In the genomic region with DNA sequence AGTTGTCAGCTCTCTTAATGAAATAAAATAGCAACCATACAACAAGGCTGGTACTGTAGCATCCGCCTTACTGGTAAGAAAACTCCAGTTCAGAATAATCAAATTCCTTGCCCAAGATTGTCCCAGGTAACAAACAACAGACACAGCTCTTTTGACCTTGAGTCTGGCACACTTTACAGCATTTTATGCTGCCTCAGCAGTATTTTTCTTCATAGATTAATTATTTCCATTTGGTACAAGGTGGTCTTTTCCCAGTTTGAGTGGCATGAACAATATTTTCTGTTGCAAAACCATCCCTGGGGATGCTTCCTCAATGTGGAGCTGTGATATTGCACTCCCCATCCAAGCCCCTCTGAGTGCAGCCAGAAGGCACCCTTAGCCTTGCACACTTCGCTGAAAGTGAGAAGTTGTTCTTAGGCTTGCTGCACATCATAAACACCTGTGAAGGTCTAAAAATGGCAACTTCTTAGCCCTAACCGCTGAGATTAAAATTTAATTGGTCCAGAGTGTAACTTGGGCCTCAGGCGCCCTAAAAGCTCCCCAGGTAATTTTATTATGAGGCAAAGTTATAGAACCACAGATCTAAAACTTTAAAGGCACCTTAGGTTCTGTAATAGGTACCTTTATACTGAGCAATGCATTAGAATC, we compare ENCODE assay signal across 1 cellular context.
A peak's percentile ranks its signal among the peaks of the same experiment; 100 is the strongest.
TF ChIP-seq lines count a peak whose summit lies in the region.

No MANE protein-coding gene starts in this region.

TF ChIP-seq in GM12878, 131 proteins besides CTCF, POLR2A, EP300 and RAD21 (continued from another document):
- TF ChIP-seq, protein P1, sequence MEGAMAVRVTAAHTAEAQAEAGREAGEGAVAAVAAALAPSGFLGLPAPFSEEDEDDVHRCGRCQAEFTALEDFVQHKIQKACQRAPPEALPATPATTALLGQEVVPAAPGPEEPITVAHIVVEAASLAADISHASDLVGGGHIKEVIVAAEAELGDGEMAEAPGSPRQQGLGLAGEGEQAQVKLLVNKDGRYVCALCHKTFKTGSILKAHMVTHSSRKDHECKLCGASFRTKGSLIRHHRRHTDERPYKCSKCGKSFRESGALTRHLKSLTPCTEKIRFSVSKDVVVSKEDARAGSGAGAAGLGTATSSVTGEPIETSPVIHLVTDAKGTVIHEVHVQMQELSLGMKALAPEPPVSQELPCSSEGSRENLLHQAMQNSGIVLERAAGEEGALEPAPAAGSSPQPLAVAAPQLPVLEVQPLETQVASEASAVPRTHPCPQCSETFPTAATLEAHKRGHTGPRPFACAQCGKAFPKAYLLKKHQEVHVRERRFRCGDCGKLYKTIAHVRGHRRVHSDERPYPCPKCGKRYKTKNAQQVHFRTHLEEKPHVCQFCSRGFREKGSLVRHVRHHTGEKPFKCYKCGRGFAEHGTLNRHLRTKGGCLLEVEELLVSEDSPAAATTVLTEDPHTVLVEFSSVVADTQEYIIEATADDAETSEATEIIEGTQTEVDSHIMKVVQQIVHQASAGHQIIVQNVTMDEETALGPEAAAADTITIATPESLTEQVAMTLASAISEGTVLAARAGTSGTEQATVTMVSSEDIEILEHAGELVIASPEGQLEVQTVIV (IDR thresholded peaks at IDR 0.05; ENCODE audit: borderline replicate concordance, partially characterized antibody) = no peak
- peak; percentile 19 for TF ChIP-seq MEF2B (IDR thresholded peaks at IDR 0.05; ENCODE audit: partially characterized antibody, poor library complexity, severe bottlenecking)
- peak; percentile 17; the same call in 1 of the 2 replicates for TF ChIP-seq RUNX3 (IDR thresholded peaks at IDR 0.05; ENCODE audit: low read length)
- no peak for TF ChIP-seq PAX8 (IDR thresholded peaks at IDR 0.05)
